8 cellular contexts compared by ENCODE assay signal in genomic region chr21:32613436-32614043, GRCh38. TPM values are rescaled to one million over a fixed set of nuclear protein-coding genes. Genes with fewer than 3 reads are reported as not detected.
DNase-seq lines count a peak whose midpoint lies in the region; ATAC-seq, FAIRE-seq and TF ChIP-seq lines count a peak whose summit lies in the region.

No MANE protein-coding gene starts in this region.

- TF ChIP-seq CTCF in NB4 (IDR thresholded peaks at IDR 0.05; ENCODE audit: low read depth, low read length) = no peak
- no peak for TF ChIP-seq CTCF in neural progenitor cell (IDR thresholded peaks at IDR 0.05)

- peaks cover 0 to 24% (median 0%) of the 10 kb centered on the region in 11 experiments; a peak in 7 of 22 replicates for H4K20me1 ChIP-seq in BLaER1 treated with 17β-estradiol and CSF1 and Interleukin-3, amounts not matched to agents 10 nM and 100 nM
- peaks cover 10% of the 10 kb centered on the region for H4K20me1 ChIP-seq in neural progenitor cell (ENCODE audit: low read depth)

- H3K4me3 Mint-ChIP-seq in neural progenitor cell = peak overlapping the region; percentile 98

- H3K4me2 ChIP-seq in BLaER1 treated with 17β-estradiol and CSF1 and Interleukin-3, amounts not matched to agents 10 nM and 100 nM = peak overlapping the region; percentile 79 to 97 (median 90); a peak in 21 of 22 replicates
- peak overlapping the region; percentile 95 for H3K4me2 ChIP-seq in neural progenitor cell

- peaks cover 13 to 19% (median 16%) of the 10 kb centered on the region in 11 experiments for H3K36me3 ChIP-seq in BLaER1 treated with 17β-estradiol and CSF1 and Interleukin-3, amounts not matched to agents 10 nM and 100 nM
- H3K36me3 ChIP-seq in effector memory CD4-positive, alpha-beta T cell (ENCODE audit: control insufficient read depth, insufficient read depth, low read length) = peaks cover 6% of the 10 kb centered on the region
- no peaks in the 10 kb centered on the region for H3K36me3 ChIP-seq in neural progenitor cell

- no peak for TF ChIP-seq POLR2A in NB4 (IDR thresholded peaks at IDR 0.05; ENCODE audit: extremely low read depth, insufficient read length)

- peaks cover 4% of the 10 kb centered on the region for H3K36me3 Mint-ChIP-seq in neural progenitor cell

- peaks cover 14% of the 10 kb centered on the region for H3K4me1 Mint-ChIP-seq in neural progenitor cell

- FAIRE-seq in GM19239 (lab: Jason Lieb, UNC) = no peak

- peaks cover 13% of the 10 kb centered on the region for H3F3A ChIP-seq in neural progenitor cell (ENCODE audit: low read depth)

- H3K27me3 Mint-ChIP-seq in neural progenitor cell (ENCODE audit: insufficient read depth, low read depth) = peaks cover 6% of the 10 kb centered on the region

- H3K79me2 ChIP-seq in neural progenitor cell (ENCODE audit: low read depth) = peaks cover 22% of the 10 kb centered on the region

- H3K27ac Mint-ChIP-seq in neural progenitor cell = no peak overlapping the region

- peak overlapping the region in 9 of 11 experiments; percentile 77 to 94 (median 82); a peak in 14 of 22 replicates for H3K27ac ChIP-seq in BLaER1 treated with 17β-estradiol and CSF1 and Interleukin-3, amounts not matched to agents 10 nM and 100 nM
- peak overlapping the region; percentile 92 for H3K27ac ChIP-seq in effector memory CD4-positive, alpha-beta T cell (ENCODE audit: insufficient read depth, low read length, poor library complexity, severe bottlenecking)
- no peak overlapping the region for H3K27ac ChIP-seq in neural progenitor cell

- DNase-seq in NB4 (ENCODE audit: low read depth) (no peak), neural progenitor cell (ENCODE audit: low spot score) (no peak), NCI-H128 (lab: John Stamatoyannopoulos, UW; ENCODE audit: unreplicated experiment) (no peak), NCI-H345 treated with DMSO at 0.1 percent for 48 hours (lab: John Stamatoyannopoulos, UW; ENCODE audit: unreplicated experiment) (no peak), GM19239 (ENCODE audit: insufficient read length, low spot score) (no peak)
- no peak for DNase-seq in effector memory CD4-positive, alpha-beta T cell

- peak overlapping the region; percentile 98 for H2AFZ ChIP-seq in neural progenitor cell (replicated peaks)

- H3K4me1 ChIP-seq in BLaER1 treated with 17β-estradiol and CSF1 and Interleukin-3, amounts not matched to agents 10 nM and 100 nM = peaks cover 13 to 23% (median 19%) of the 10 kb centered on the region in 10 experiments
- H3K4me1 ChIP-seq in effector memory CD4-positive, alpha-beta T cell (ENCODE audit: control insufficient read depth, insufficient read depth, low read length, poor library complexity, severe bottlenecking) = peaks cover 3% of the 10 kb centered on the region
- H3K4me1 ChIP-seq in neural progenitor cell = peaks cover 5% of the 10 kb centered on the region

- peak overlapping the region in 9 of 10 experiments; percentile 84 to 99 (median 91); a peak in 15 of 20 replicates for H3K4me3 ChIP-seq in BLaER1 treated with 17β-estradiol and CSF1 and Interleukin-3, amounts not matched to agents 10 nM and 100 nM
- H3K4me3 ChIP-seq in NB4 (ENCODE audit: low read depth, low read length) (peak overlapping the region; percentile 98), neural progenitor cell (peak overlapping the region; percentile 77)
- H3K4me3 ChIP-seq in effector memory CD4-positive, alpha-beta T cell (ENCODE audit: insufficient read depth, low read depth, low read length, poor library complexity, severe bottlenecking) = peak overlapping the region; percentile 87

- peak overlapping the region in 2 of 11 experiments; percentile 86 to 87; a peak in 2 of 22 replicates for H3K9ac ChIP-seq in BLaER1 treated with 17β-estradiol and CSF1 and Interleukin-3, amounts not matched to agents 10 nM and 100 nM
- H3K9ac ChIP-seq in neural progenitor cell = no peak overlapping the region

- no peaks in the 10 kb centered on the region for H3K9me3 Mint-ChIP-seq in neural progenitor cell

- no peaks in the 10 kb centered on the region for H3K9me3 ChIP-seq in BLaER1 treated with 17β-estradiol and CSF1 and Interleukin-3, amounts not matched to agents 10 nM and 100 nM (replicated peaks in 1 of 11)
- no peaks in the 10 kb centered on the region for H3K9me3 ChIP-seq in effector memory CD4-positive, alpha-beta T cell (ENCODE audit: control insufficient read depth, low read length)
- H3K9me3 ChIP-seq in neural progenitor cell (ENCODE audit: low read depth) = no peaks in the 10 kb centered on the region

- H3K27me3 ChIP-seq in BLaER1 treated with 17β-estradiol and CSF1 and Interleukin-3, amounts not matched to agents 10 nM and 100 nM = no peaks in the 10 kb centered on the region
- H3K27me3 ChIP-seq in effector memory CD4-positive, alpha-beta T cell (replicated peaks; ENCODE audit: control insufficient read depth, insufficient read depth, low read length, poor library complexity, severe bottlenecking) = no peaks in the 10 kb centered on the region
- H3K27me3 ChIP-seq in neural progenitor cell = no peaks in the 10 kb centered on the region

- ATAC-seq in HG03025 (IDR thresholded peaks at IDR 0.05; ENCODE audit: low FRiP score, unreplicated experiment) = no peak

RNA-seq across cellular contexts. Expression of gene CFAP298, which starts 1.4 kb away (rescaled TPM):
- total RNA-seq in neural progenitor cell (ENCODE audit: low replicate concordance) = 44.0 and 52.0 TPM in 2 replicates

RNA-seq across cellular contexts. Expression of gene TCP10L, which starts 28.2 kb away (rescaled TPM):
- 0.59 and 3.7 TPM in 2 replicates for total RNA-seq in neural progenitor cell (ENCODE audit: low replicate concordance)
